ENCODE assay signal across 1 cellular context in the genomic region with DNA sequence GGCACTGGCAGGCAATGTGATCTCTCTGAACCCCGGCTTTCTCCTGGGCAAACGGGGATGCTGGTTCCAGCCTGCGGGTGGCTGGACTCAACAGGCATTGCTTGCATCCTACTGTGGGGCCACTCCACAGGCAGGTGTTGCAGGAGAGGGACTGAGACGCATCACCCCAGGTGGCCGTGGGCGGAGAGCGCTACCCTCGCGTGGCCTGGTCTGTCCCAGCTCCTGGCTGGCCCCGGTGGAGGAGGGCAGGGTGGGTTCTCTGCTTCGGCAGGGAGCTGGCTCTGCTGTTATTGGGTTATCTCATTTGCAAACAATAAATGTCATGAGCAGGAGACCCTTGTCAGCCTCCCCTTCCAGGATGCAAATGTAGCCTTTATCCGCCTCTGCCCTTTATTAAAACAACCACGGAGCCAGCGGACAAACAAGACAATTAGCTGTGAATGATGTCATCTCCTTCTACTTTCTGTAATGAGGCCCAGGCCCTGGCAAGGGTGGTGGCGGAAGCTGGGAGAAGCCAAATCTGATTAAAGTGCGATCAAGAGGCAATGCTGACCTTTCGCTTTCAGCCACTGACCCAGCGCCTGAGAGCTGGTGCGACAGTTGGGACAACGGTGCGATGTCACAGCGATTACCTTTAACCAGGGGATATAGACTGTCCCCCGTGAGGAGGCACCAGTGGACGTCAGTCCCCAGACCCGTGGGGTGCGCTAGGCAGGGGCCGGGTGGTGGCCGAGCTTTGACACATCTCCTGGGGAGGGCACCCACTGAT.
TF ChIP-seq lines count a peak whose summit lies in the region.

No MANE protein-coding gene starts in this region.

TF ChIP-seq in SK-N-SH treated with all-trans-retinoic acid at 6 μM for 48 hours, 23 proteins besides CTCF, POLR2A, EP300 and RAD21 (continued from another document):
- TF ChIP-seq, protein P1, sequence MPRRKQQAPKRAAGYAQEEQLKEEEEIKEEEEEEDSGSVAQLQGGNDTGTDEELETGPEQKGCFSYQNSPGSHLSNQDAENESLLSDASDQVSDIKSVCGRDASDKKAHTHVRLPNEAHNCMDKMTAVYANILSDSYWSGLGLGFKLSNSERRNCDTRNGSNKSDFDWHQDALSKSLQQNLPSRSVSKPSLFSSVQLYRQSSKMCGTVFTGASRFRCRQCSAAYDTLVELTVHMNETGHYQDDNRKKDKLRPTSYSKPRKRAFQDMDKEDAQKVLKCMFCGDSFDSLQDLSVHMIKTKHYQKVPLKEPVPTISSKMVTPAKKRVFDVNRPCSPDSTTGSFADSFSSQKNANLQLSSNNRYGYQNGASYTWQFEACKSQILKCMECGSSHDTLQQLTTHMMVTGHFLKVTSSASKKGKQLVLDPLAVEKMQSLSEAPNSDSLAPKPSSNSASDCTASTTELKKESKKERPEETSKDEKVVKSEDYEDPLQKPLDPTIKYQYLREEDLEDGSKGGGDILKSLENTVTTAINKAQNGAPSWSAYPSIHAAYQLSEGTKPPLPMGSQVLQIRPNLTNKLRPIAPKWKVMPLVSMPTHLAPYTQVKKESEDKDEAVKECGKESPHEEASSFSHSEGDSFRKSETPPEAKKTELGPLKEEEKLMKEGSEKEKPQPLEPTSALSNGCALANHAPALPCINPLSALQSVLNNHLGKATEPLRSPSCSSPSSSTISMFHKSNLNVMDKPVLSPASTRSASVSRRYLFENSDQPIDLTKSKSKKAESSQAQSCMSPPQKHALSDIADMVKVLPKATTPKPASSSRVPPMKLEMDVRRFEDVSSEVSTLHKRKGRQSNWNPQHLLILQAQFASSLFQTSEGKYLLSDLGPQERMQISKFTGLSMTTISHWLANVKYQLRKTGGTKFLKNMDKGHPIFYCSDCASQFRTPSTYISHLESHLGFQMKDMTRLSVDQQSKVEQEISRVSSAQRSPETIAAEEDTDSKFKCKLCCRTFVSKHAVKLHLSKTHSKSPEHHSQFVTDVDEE (CRISPR knock-in tag; IDR thresholded peaks at IDR 0.05): peak; percentile 74
- TF ChIP-seq CSDC2 (CRISPR knock-in tag; IDR thresholded peaks at IDR 0.05) (no peak), ZNF8 (CRISPR knock-in tag; IDR thresholded peaks at IDR 0.05) (0 out of 2 replicates have a peak, but pooled peaks have one; percentile 6), BACH2 (CRISPR knock-in tag; IDR thresholded peaks at IDR 0.05; ENCODE audit: borderline replicate concordance) (no peak), ZNF70 (CRISPR knock-in tag; IDR thresholded peaks at IDR 0.05) (peak; percentile 71; the same call in 1 of the 2 replicates), SNAI2 (CRISPR knock-in tag; IDR thresholded peaks at IDR 0.05) (peak; percentile 38; the same call in 1 of the 2 replicates), ZNF565 (CRISPR knock-in tag; conservative IDR thresholded peaks at IDR 0.05; ENCODE audit: low read depth) (no peak; the same call in 1 of the 2 replicates), ZC3H10 (CRISPR knock-in tag; IDR thresholded peaks at IDR 0.05) (no peak)
